Comparison of ENCODE assay signal across 10 cellular contexts in the genomic region with DNA sequence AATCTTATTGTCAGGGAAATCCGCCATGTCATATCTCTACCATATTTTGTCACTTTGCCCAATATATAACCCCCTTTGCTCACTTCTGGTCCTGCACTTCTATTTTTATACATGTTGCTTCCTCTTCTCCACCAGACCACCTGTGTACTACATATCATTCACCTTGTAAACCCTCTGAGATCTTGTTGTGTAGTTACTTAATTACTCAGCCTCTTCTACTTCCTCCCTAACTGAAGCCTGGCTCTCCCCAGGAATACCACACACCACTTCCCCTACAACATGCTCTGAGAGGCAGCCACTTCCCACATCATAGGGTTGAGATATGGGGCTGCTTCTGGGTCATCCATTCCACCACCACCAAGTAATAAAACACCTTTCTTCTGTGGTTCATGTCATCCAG. TPM values are rescaled to one million over a fixed set of nuclear protein-coding genes. Genes with fewer than 3 reads are reported as not detected.
DNase-seq lines count a peak whose midpoint lies in the region; ATAC-seq and TF ChIP-seq lines count a peak whose summit lies in the region.
"Had no signal": no experiment of that assay in that cellular context is flagged by ENCODE, and none has a peak within 500 bp of the region (broad histone marks: within the 10 kb centered on the region; RNA-seq: fewer than 3 reads in every experiment).

No MANE protein-coding gene starts in this region.

- no peak overlapping the region for H3K56ac ChIP-seq in mesendoderm (ENCODE audit: low read length)

- DNase-seq in GM10248 (ENCODE audit: extremely low spot score) (peak; percentile 63), NCI-H1694 treated with DMSO at 0.1 percent for 48 hours (lab: John Stamatoyannopoulos, UW) (no peak), SJCRH30 (no peak), iPS-NIHi7 (ENCODE audit: extremely low spot score) (no peak), mesendoderm (no peak)
- peak; percentile 23 for DNase-seq in activated naive CD8-positive, alpha-beta T cell treated with anti-CD3 and anti-CD28 coated beads for 36 hours
- DNase-seq: thyroid gland had no signal

- no peak overlapping the region for H3K4me3 ChIP-seq in SJCRH30
- H3K4me3 ChIP-seq in mesendoderm (ENCODE audit: low read length), result no peak overlapping the region
- H3K4me3 ChIP-seq: thyroid gland had no signal

- H2AK5ac ChIP-seq in mesendoderm (ENCODE audit: low read length), result no peak overlapping the region

- H4K5ac ChIP-seq in mesendoderm (ENCODE audit: low read length), result no peak overlapping the region

- H3K27me3 Mint-ChIP-seq in activated naive CD8-positive, alpha-beta T cell treated with anti-CD3 and anti-CD28 coated beads for 36 hours, result no peaks in the 10 kb centered on the region

- peak overlapping the region; percentile 0 for H3K27ac Mint-ChIP-seq in activated naive CD8-positive, alpha-beta T cell treated with anti-CD3 and anti-CD28 coated beads for 36 hours

- H3K4me3 Mint-ChIP-seq in activated naive CD8-positive, alpha-beta T cell treated with anti-CD3 and anti-CD28 coated beads for 36 hours, result no peak overlapping the region

- POLR2A ChIA-PET in GM10248 (lab: Yijun Ruan, JAX), result interaction anchor here (0.6 kb wide), 1 partner anchor 13 kb away, joined by 4 read pairs; no protein-coding TSS in a partner anchor

- H4K8ac ChIP-seq in mesendoderm (ENCODE audit: low read depth, low read length), result no peak overlapping the region

- H2BK120ac ChIP-seq in mesendoderm (ENCODE audit: low read depth, low read length), result no peak overlapping the region

- H3K27me3 ChIP-seq in SJCRH30, result no peaks in the 10 kb centered on the region
- H3K27me3 ChIP-seq in mesendoderm (ENCODE audit: insufficient read depth, low read length, poor library complexity), result no peaks in the 10 kb centered on the region
- H3K27me3 ChIP-seq: thyroid gland had no signal

- H3K27ac ChIP-seq in SJCRH30 (no peak overlapping the region), mesendoderm (ENCODE audit: low read depth, low read length) (no peak overlapping the region)
- H3K27ac ChIP-seq: thyroid gland had no signal

- no peaks in the 10 kb centered on the region; the same call in 1 of the 2 replicates for H3K36me3 ChIP-seq in SJCRH30
- no peaks in the 10 kb centered on the region for H3K36me3 ChIP-seq in mesendoderm (ENCODE audit: control insufficient read depth, insufficient read depth, low read length)
- H3K36me3 ChIP-seq: thyroid gland had no signal

- no peak for TF ChIP-seq CTCF in GM10248 (IDR thresholded peaks at IDR 0.05; ENCODE audit: control extremely low read depth, extremely low read depth, low read depth, missing control alignments)

- no peak overlapping the region for H3K9ac ChIP-seq in mesendoderm (ENCODE audit: low read length)

- peaks cover 22% of the 10 kb centered on the region for H3K36me3 Mint-ChIP-seq in activated naive CD8-positive, alpha-beta T cell treated with anti-CD3 and anti-CD28 coated beads for 36 hours

- peaks cover 5% of the 10 kb centered on the region for H3K79me1 ChIP-seq in mesendoderm (ENCODE audit: low read length)

- CTCF ChIA-PET in GM10248 (lab: Yijun Ruan, JAX), result no interaction called here

- H3K9me3 ChIP-seq in SJCRH30 (replicated peaks), result no peaks in the 10 kb centered on the region
- H3K9me3 ChIP-seq: thyroid gland had no signal

- H3K4me2 ChIP-seq in mesendoderm (ENCODE audit: low read length), result no peak overlapping the region

- no peak overlapping the region for H3K23ac ChIP-seq in mesendoderm (ENCODE audit: low read length)

- peaks cover 32% of the 10 kb centered on the region for H3K4me1 Mint-ChIP-seq in activated naive CD8-positive, alpha-beta T cell treated with anti-CD3 and anti-CD28 coated beads for 36 hours

- H3K79me2 ChIP-seq in mesendoderm (ENCODE audit: control insufficient read depth, insufficient read depth, low read length), result peaks cover 2% of the 10 kb centered on the region

- H3K4me1 ChIP-seq in SJCRH30, result no peaks in the 10 kb centered on the region
- H3K4me1 ChIP-seq in mesendoderm (ENCODE audit: control insufficient read depth, low read depth, low read length), result no peaks in the 10 kb centered on the region

- H3K4ac ChIP-seq in mesendoderm (ENCODE audit: low read depth, low read length), result no peak overlapping the region

- peak; percentile 85 for ATAC-seq in GM19467 (IDR thresholded peaks at IDR 0.05; ENCODE audit: unreplicated experiment)
- ATAC-seq in HG03520 (IDR thresholded peaks at IDR 0.05; ENCODE audit: unreplicated experiment), result peak; percentile 50

- no peak overlapping the region for H2BK15ac ChIP-seq in mesendoderm (replicated peaks; ENCODE audit: low read depth)

- WGBS in mesendoderm (ENCODE audit: extremely low coverage, insufficient coverage, low lambda C conversion rate), result no CpG with 5 or more reads among the region's 1 CpG

- H2BK5ac ChIP-seq in mesendoderm (ENCODE audit: low read length), result no peak overlapping the region

- H3K18ac ChIP-seq in mesendoderm (ENCODE audit: low read length), result no peak overlapping the region

- H3K9me3 Mint-ChIP-seq in activated naive CD8-positive, alpha-beta T cell treated with anti-CD3 and anti-CD28 coated beads for 36 hours, result peaks cover 4% of the 10 kb centered on the region

RNA-seq across cellular contexts. Expression of a gene that starts 10.0 kb away (rescaled TPM):
- total RNA-seq in activated naive CD8-positive, alpha-beta T cell treated with anti-CD3 and anti-CD28 coated beads for 36 hours, result 10 to 100 TPM; 61.3 to 66.2 TPM
- 43.6 and 45.9 TPM in 2 replicates for total RNA-seq in SJCRH30 (2014; rRNA removed; shearing (Covaris generic))
- 33.3 TPM for polyA plus RNA-seq in mesendoderm (2013, experiment 1 of 2)
- polyA plus RNA-seq in mesendoderm (2013, experiment 2 of 2), result 32.7 TPM

RNA-seq across cellular contexts. Expression of a gene that starts 32.3 kb away (rescaled TPM):
- not detected for total RNA-seq in activated naive CD8-positive, alpha-beta T cell treated with anti-CD3 and anti-CD28 coated beads for 36 hours
- not detected in 2 replicates for total RNA-seq in SJCRH30 (2014; rRNA removed; shearing (Covaris generic))
- polyA plus RNA-seq in mesendoderm (2013, experiment 1 of 2), result not detected
- polyA plus RNA-seq in mesendoderm (2013, experiment 2 of 2), result not detected
- total RNA-seq: T-helper 1 cell treated with Interleukin-12 subunit alpha and Interleukin-12 subunit beta and Interleukin-4 antibody, amounts not matched to agents 30 ng/mL and 1 ng/mL, for 36 hours; thyroid gland had no signal

RNA-seq across cellular contexts. Expression of a gene that starts 45.9 kb away (rescaled TPM):
- under 1 TPM; 0.16 TPM for total RNA-seq in activated naive CD8-positive, alpha-beta T cell treated with anti-CD3 and anti-CD28 coated beads for 36 hours
- 0.05 TPM in 1 of 2 replicates, not detected in the other for total RNA-seq in SJCRH30 (2014; rRNA removed; shearing (Covaris generic))
- polyA plus RNA-seq in mesendoderm (2013, experiment 1 of 2), result 0.03 TPM
- 0.01 TPM for polyA plus RNA-seq in mesendoderm (2013, experiment 2 of 2)

Comparison
In these comparisons a context has a peak if more than half of its experiments do, and no peak if none do; other contexts are left out.
1. DNase-seq: peak in GM10248 (single experiment) and activated naive CD8-positive, alpha-beta T cell treated with anti-CD3 and anti-CD28 coated beads for 36 hours (single experiment); none in NCI-H1694 treated with DMSO at 0.1 percent for 48 hours (single experiment), SJCRH30 (0 of 2), iPS-NIHi7 (single experiment) and mesendoderm (single experiment).